23 cellular contexts compared by ENCODE assay signal in the genomic region with DNA sequence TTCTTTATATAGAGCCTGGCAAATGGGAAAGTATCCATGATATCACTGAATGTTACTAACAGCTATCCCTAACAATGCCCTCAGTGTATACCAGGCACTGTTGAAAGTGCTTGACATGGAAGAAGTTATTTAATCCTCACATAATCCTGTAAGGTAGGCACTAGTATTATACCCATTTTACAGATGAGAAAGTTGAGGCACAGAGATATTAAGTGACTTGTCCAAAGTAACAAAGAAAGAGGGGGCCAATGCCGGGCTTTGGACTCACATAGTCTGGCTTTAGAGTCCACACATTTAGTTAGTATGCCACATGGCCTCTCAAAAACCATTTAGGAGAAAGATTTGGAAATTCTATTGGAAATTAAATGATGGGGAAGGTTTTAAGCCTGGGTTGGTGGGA.
"Had no signal": no experiment of that assay in that cellular context is flagged by ENCODE, and none has a peak within 500 bp of the region (broad histone marks: within the 10 kb centered on the region; RNA-seq: fewer than 3 reads in every experiment).

No MANE protein-coding gene starts in this region.

- FAIRE-seq: colon, endothelial cell of umbilical vein, islet of Langerhans, keratinocyte had no signal

- H3K27me3 ChIP-seq: gastrocnemius medialis, heart right ventricle, left lung had no signal

- H3K4me3 ChIP-seq: coronary artery, dorsolateral prefrontal cortex, esophagus squamous epithelium, gastrocnemius medialis, heart right ventricle, left lung, lower lobe of right lung, mucosa of descending colon had no signal

- H3K36me3 Mint-ChIP-seq: mesothelial cell of epicardium had no signal

- H3K27ac ChIP-seq: coronary artery, dorsolateral prefrontal cortex, esophagus squamous epithelium, gastrocnemius medialis, heart right ventricle, left lung, lower lobe of right lung had no signal

- H3K36me3 ChIP-seq: esophagus squamous epithelium, gastrocnemius medialis, heart right ventricle, left lung, lower lobe of right lung had no signal

- ATAC-seq: gastrocnemius medialis, heart right ventricle, left cardiac atrium, left lung, left ventricle myocardium superior, lower lobe of right lung, mucosa of descending colon had no signal

- H3K27ac Mint-ChIP-seq: mesothelial cell of epicardium had no signal

- DNase-seq: dermis blood vessel endothelial cell; effector CD4-positive, alpha-beta T cell; effector memory CD4-positive, alpha-beta T cell; esophagus squamous epithelium; foreskin fibroblast; foreskin melanocyte; gastrocnemius medialis; glutamatergic neuron; heart right ventricle; hippocampal formation; left cardiac atrium; left lung; left ventricle myocardium superior; lower lobe of right lung; mesenchymal stem cell; mucosa of descending colon had no signal

- H3K4me3 Mint-ChIP-seq: mesothelial cell of epicardium had no signal

- H3K9me3 ChIP-seq: esophagus squamous epithelium, gastrocnemius medialis, left lung, lower lobe of right lung, mucosa of descending colon had no signal

- H3K4me1 ChIP-seq: gastrocnemius medialis, heart right ventricle, left lung, lower lobe of right lung had no signal
